21 cellular contexts compared by ENCODE assay signal in the genomic region with DNA sequence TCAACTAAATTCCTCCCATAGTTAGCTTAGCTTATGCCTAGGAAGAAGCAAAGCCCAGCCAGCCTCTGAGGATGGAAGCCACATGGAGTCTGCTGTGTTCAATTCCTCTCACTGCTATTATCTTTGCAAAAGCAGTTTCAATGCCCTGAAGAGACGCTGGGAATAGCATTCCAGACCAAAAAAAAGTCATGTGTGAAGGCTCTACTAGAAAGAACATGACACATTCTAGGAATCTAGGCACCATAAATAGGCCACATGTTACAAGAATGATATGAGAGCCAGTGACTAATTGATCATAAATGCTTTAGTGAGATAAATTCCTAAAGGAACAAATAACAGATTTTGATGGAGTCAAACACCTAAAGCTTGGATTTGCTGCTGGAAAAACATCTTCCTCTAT.
DNase-seq lines count a peak whose midpoint lies in the region; ATAC-seq and TF ChIP-seq lines count a peak whose summit lies in the region.
"Had no signal": no experiment of that assay in that cellular context is flagged by ENCODE, and none has a peak within 500 bp of the region (broad histone marks: within the 10 kb centered on the region; RNA-seq: fewer than 3 reads in every experiment).

No MANE protein-coding gene starts in this region.

- H2BK15ac ChIP-seq in IMR-90 (ENCODE audit: low read depth, low read length), result no peak overlapping the region

- H2BK5ac ChIP-seq in IMR-90 (ENCODE audit: low read depth, low read length, poor library complexity, severe bottlenecking), result no peak overlapping the region

- DNase-seq in ELR (ENCODE audit: low read depth), result peak; percentile 17
- DNase-seq in IMR-90, result peak; percentile 59
- DNase-seq in fibroblast of villous mesenchyme (ENCODE audit: low read depth), result peak; percentile 29
- DNase-seq in renal cortical epithelial cell (ENCODE audit: low read depth), result peak; percentile 23
- no peak for DNase-seq in activated naive CD4-positive, alpha-beta T cell treated with anti-CD3 and anti-CD28 coated beads, Interleukin-2, amount 10 ng/mL, durations not matched to agents 7 days and 5 days
- no peak for DNase-seq in caudate nucleus (lab: John Stamatoyannopoulos, UW)
- no peak for DNase-seq in retina
- DNase-seq: activated CD4-positive, alpha-beta T cell treated with anti-CD3 and anti-CD28 coated beads for 4 hours; activated gamma-delta T cell treated with Interleukin-2 at 50 U/mL for 16 hours; body of pancreas; H9; hippocampal formation; mesendoderm; NCI-H146; stimulated activated naive CD8-positive, alpha-beta T cell treated with anti-CD3 and anti-CD28 coated beads, Interleukin-15, Interleukin-2, amounts not matched to agents 100 U/mL and 50 U/mL, for 24 hours; testis had no signal

- no peak overlapping the region for H4K5ac ChIP-seq in IMR-90 (ENCODE audit: low read depth, low read length)

- no peak overlapping the region for H3K4ac ChIP-seq in IMR-90 (ENCODE audit: low read depth, low read length)

- H3K79me1 ChIP-seq in IMR-90 (ENCODE audit: low read depth in 1 of 2, low read length in 2 of 2), result no peaks in the 10 kb centered on the region

- POLR2A ChIA-PET in IMR-90 (lab: Charles Lee; ENCODE audit: unreplicated experiment), result no interaction called here

- no peak overlapping the region for H2AFZ ChIP-seq in IMR-90 (replicated peaks; ENCODE audit: low read length, poor library complexity)

- H4K8ac ChIP-seq in IMR-90 (ENCODE audit: low read depth in 2 of 2, low read length in 2 of 2), result no peak overlapping the region

- no TSS peak for BruUV-seq in IMR-90 (replicated peaks; lab: Mats Ljungman, UMichigan)

- H3K18ac ChIP-seq in IMR-90 (ENCODE audit: low read depth, low read length), result no peak overlapping the region

- no peaks in the 10 kb centered on the region for H3K36me3 ChIP-seq in IMR-90 (ENCODE audit: control insufficient read depth, insufficient read depth, low read length)
- H3K36me3 ChIP-seq: neutrophil, prostate gland had no signal

- no peak overlapping the region for H2BK20ac ChIP-seq in IMR-90 (ENCODE audit: low read depth, low read length)

- no peaks in the 10 kb centered on the region for H3K9me1 ChIP-seq in IMR-90 (ENCODE audit: insufficient read depth, low read length)

- TF ChIP-seq POLR2A in IMR-90 (IDR thresholded peaks at IDR 0.05; ENCODE audit: low read depth, low read length), result no peak

- no peaks in the 10 kb centered on the region for H3K4me1 ChIP-seq in IMR-90 (ENCODE audit: control insufficient read depth, insufficient read depth, low read length)
- H3K4me1 ChIP-seq: body of pancreas, prostate gland, testis had no signal

- H3K4me3 ChIP-seq in IMR-90 (ENCODE audit: insufficient read depth, low read depth, low read length) (no peak overlapping the region), fibroblast of villous mesenchyme (ENCODE audit: low read depth, low read length) (no peak overlapping the region)
- H3K4me3 ChIP-seq: body of pancreas, prostate gland, testis had no signal

- no peak overlapping the region for H3K14ac ChIP-seq in IMR-90 (replicated peaks; ENCODE audit: low read depth, low read length)

- H3K27ac ChIP-seq in IMR-90 (ENCODE audit: insufficient read depth, low read length) (no peak overlapping the region), caudate nucleus (ENCODE audit: low read depth, low read length) (no peak overlapping the region)
- H3K27ac ChIP-seq: body of pancreas, KMS-11, neutrophil, prostate gland, testis had no signal

- no peak overlapping the region for H3K27ac Mint-ChIP-seq in activated naive CD4-positive, alpha-beta T cell treated with anti-CD3 and anti-CD28 coated beads, Interleukin-2, amount 10 ng/mL, durations not matched to agents 7 days and 5 days
- H3K27ac Mint-ChIP-seq: CD4-positive, alpha-beta memory T cell; H9 had no signal

- TF ChIP-seq RAD21 in IMR-90 (IDR thresholded peaks at IDR 0.05; ENCODE audit: low read length), result no peak

- no peak overlapping the region for H2BK120ac ChIP-seq in IMR-90 (ENCODE audit: low read depth, low read length)

- no peak for TF ChIP-seq CTCF in IMR-90 (conservative IDR thresholded peaks at IDR 0.05; ENCODE audit: low read depth, low read length)
- TF ChIP-seq CTCF in fibroblast of villous mesenchyme (IDR thresholded peaks at IDR 0.05; ENCODE audit: insufficient read depth, low read depth, low read length), result no peak

- no peak overlapping the region for H2AK5ac ChIP-seq in IMR-90 (ENCODE audit: low read depth, low read length)

- no peaks in the 10 kb centered on the region for H4K20me1 ChIP-seq in IMR-90 (ENCODE audit: insufficient read depth, low read length)

- in situ Hi-C loops in IMR-90 (cut with MboI; ENCODE audit: low sequenced_read_pairs), result no loop called here

- peak; percentile 77 for ATAC-seq in IMR-90 (ENCODE audit: low read depth)
- ATAC-seq: body of pancreas; left lobe of liver; stimulated activated naive CD8-positive, alpha-beta T cell treated with anti-CD3 and anti-CD28 coated beads, Interleukin-15, Interleukin-2, amounts not matched to agents 100 U/mL and 50 U/mL, for 24 hours had no signal

- intact Hi-C loops in IMR-90 (cut with micrococcal nuclease), result no loop called here

- no CpG with 5 or more reads among the region's 1 CpG for WGBS in IMR-90 (ENCODE audit: extremely low coverage in 2 of 2, insufficient read length in 1 of 2), 2 experiments

- no peak overlapping the region for H3K9ac ChIP-seq in IMR-90 (ENCODE audit: low read depth, low read length)
- H3K9ac ChIP-seq: KMS-11 had no signal

- no peak overlapping the region for H3K23ac ChIP-seq in IMR-90 (ENCODE audit: low read depth, low read length)

- H4K91ac ChIP-seq in IMR-90 (ENCODE audit: insufficient read depth, low read depth, low read length), result no peak overlapping the region

- no peak overlapping the region for H3K4me2 ChIP-seq in IMR-90 (ENCODE audit: low read depth, low read length)
- H3K4me2 ChIP-seq: KMS-11 had no signal

- H3K9me3 Mint-ChIP-seq in activated naive CD4-positive, alpha-beta T cell treated with anti-CD3 and anti-CD28 coated beads, Interleukin-2, amount 10 ng/mL, durations not matched to agents 7 days and 5 days, result no peaks in the 10 kb centered on the region

- no peaks in the 10 kb centered on the region for H3K4me1 Mint-ChIP-seq in activated naive CD4-positive, alpha-beta T cell treated with anti-CD3 and anti-CD28 coated beads, Interleukin-2, amount 10 ng/mL, durations not matched to agents 7 days and 5 days
- H3K4me1 Mint-ChIP-seq: CD4-positive, alpha-beta memory T cell; H9 had no signal

- H2AK9ac ChIP-seq in IMR-90 (replicated peaks; ENCODE audit: low read depth, low read length, poor library complexity), result no peak overlapping the region

- H3K56ac ChIP-seq in IMR-90 (ENCODE audit: extremely low read depth, insufficient read depth, low read length), result no peak overlapping the region

- CTCF ChIA-PET in IMR-90 (lab: Yijun Ruan, JAX), result interaction anchor here (1.1 kb wide), 2 partner anchors 16 to 208 kb away, joined by 3 read pairs; no protein-coding TSS in a partner anchor
- CTCF ChIA-PET in activated naive CD4-positive, alpha-beta T cell treated with anti-CD3 and anti-CD28 coated beads, Interleukin-2, amount 10 ng/mL, durations not matched to agents 7 days and 5 days (lab: Charles Lee), result no interaction called here

- H3K36me3 Mint-ChIP-seq in activated naive CD4-positive, alpha-beta T cell treated with anti-CD3 and anti-CD28 coated beads, Interleukin-2, amount 10 ng/mL, durations not matched to agents 7 days and 5 days, result no peaks in the 10 kb centered on the region
- H3K36me3 Mint-ChIP-seq: CD4-positive, alpha-beta memory T cell had no signal

- no peaks in the 10 kb centered on the region for H3K27me3 ChIP-seq in IMR-90 (ENCODE audit: control insufficient read depth, insufficient read depth, low read length)
- H3K27me3 ChIP-seq: body of pancreas, neutrophil, testis had no signal

- H3K27me3 Mint-ChIP-seq in activated naive CD4-positive, alpha-beta T cell treated with anti-CD3 and anti-CD28 coated beads, Interleukin-2, amount 10 ng/mL, durations not matched to agents 7 days and 5 days, result no peaks in the 10 kb centered on the region
- H3K27me3 Mint-ChIP-seq: CD4-positive, alpha-beta memory T cell had no signal

- dilution Hi-C loops in IMR-90 (cut with HindIII; ENCODE audit: low sequenced_read_pairs, unreplicated experiment), result no loop called here

- H3K4me3 Mint-ChIP-seq in activated naive CD4-positive, alpha-beta T cell treated with anti-CD3 and anti-CD28 coated beads, Interleukin-2, amount 10 ng/mL, durations not matched to agents 7 days and 5 days, result no peak overlapping the region
- H3K4me3 Mint-ChIP-seq: CD4-positive, alpha-beta memory T cell; H9 had no signal

- no peaks in the 10 kb centered on the region for H3K9me3 ChIP-seq in IMR-90 (ENCODE audit: control insufficient read depth, insufficient read depth, low read length)
- H3K9me3 ChIP-seq: body of pancreas, neutrophil, prostate gland, testis had no signal

TF ChIP-seq in IMR-90, 13 proteins besides CTCF, POLR2A, EP300 and RAD21:
- TF ChIP-seq NFE2L2 (IDR thresholded peaks at IDR 0.05; ENCODE audit: low read depth, low read length) (no peak), MAZ (IDR thresholded peaks at IDR 0.05; ENCODE audit: borderline replicate concordance, low read depth, low read length) (no peak), CHD1 (IDR thresholded peaks at IDR 0.05; ENCODE audit: low read depth, low read length) (no peak), SMC3 (IDR thresholded peaks at IDR 0.05; ENCODE audit: low read depth, low read length) (no peak), MXI1 (IDR thresholded peaks at IDR 0.05; ENCODE audit: borderline replicate concordance, low read depth, low read length) (no peak), CEBPB (IDR thresholded peaks at IDR 0.05; ENCODE audit: low read depth, low read length) (no peak), FOS (IDR thresholded peaks at IDR 0.05; ENCODE audit: low read depth, low read length) (no peak), BHLHE40 (IDR thresholded peaks at IDR 0.05; ENCODE audit: low read depth, low read length) (no peak; the same call in 1 of the 2 replicates), MAFK (IDR thresholded peaks at IDR 0.05; ENCODE audit: low read depth, low read length) (no peak), RCOR1 (IDR thresholded peaks at IDR 0.05; ENCODE audit: insufficient replicate concordance, low read length) (no peak), RFX5 (IDR thresholded peaks at IDR 0.05; ENCODE audit: low read depth, low read length) (no peak)
- TF ChIP-seq, protein P1, sequence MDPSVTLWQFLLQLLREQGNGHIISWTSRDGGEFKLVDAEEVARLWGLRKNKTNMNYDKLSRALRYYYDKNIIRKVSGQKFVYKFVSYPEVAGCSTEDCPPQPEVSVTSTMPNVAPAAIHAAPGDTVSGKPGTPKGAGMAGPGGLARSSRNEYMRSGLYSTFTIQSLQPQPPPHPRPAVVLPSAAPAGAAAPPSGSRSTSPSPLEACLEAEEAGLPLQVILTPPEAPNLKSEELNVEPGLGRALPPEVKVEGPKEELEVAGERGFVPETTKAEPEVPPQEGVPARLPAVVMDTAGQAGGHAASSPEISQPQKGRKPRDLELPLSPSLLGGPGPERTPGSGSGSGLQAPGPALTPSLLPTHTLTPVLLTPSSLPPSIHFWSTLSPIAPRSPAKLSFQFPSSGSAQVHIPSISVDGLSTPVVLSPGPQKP (IDR thresholded peaks at IDR 0.05; ENCODE audit: borderline replicate concordance, low read depth, low read length), result no peak

Comparison
In these comparisons a context has a peak if more than half of its experiments do, and no peak if none do; other contexts are left out.
1. DNase-seq: peak in ELR (single experiment), IMR-90 (single experiment), fibroblast of villous mesenchyme (single experiment) and renal cortical epithelial cell (single experiment); none in activated naive CD4-positive, alpha-beta T cell treated with anti-CD3 and anti-CD28 coated beads, Interleukin-2, amount 10 ng/mL, durations not matched to agents 7 days and 5 days (single experiment), caudate nucleus (0 of 61) and retina (single experiment).